In the genomic region with DNA sequence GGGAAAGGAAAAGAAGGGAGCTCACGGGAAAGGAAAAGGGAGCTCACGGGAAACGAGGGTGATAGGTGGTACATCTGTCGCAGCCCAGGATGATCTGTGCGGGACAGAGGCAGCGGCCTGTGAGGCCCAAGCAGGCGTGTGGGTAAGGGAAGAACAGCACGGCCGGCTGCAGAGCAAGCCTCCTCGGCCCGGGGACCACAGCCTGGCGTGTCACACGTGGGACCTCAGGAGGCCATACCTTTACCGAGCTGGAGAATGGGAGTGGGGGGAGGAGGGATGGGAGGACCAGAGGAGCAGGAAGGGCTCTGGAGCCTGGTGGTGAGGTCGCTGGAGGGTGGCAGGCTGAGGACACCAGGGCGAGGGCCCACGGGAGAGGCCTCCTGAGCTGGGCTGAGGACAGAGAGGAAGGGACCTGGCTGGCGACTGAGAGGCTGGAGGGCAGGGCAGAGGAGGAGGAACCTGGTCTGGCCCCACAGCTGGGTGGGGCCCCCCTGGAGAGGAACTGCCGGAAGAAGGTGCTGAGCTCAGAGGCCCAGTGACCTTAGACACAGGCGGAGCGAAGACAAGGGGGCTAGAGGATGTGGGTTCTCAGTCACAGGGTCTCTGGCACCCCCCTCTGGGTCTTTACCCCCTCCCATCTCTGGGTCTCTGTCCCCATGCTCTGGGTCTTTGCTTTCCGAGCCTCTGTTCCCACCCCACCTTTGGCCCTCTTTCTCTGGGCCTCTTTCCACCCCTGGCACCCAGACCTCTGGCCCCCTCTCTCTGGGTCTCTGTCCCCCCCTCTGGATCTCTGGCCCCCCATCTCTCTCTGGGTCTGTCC, we compare ENCODE assay signal across 8 cellular contexts. TPM values are rescaled to one million over a fixed set of nuclear protein-coding genes. Genes with fewer than 3 reads are reported as not detected.
A peak's percentile ranks its signal among the peaks of the same experiment; 100 is the strongest.
DNase-seq lines count a peak whose midpoint lies in the region; ATAC-seq, FAIRE-seq and TF ChIP-seq lines count a peak whose summit lies in the region.

No MANE protein-coding gene starts in this region.

- H3K9ac ChIP-seq in astrocyte (ENCODE audit: low read length), result peak overlapping the region; percentile 37

- H3K4me3 ChIP-seq in astrocyte (ENCODE audit: insufficient read depth, low read depth, low read length), result no peak overlapping the region

- peaks cover 32% of the 10 kb centered on the region for H3K79me2 ChIP-seq in astrocyte (ENCODE audit: insufficient read depth, low read length)

- intact Hi-C loops in left colon (cut with DNase I, micrococcal nuclease), result loop anchor here in 1 of 2 donors (10.0 kb wide), 1 partner anchor 87 kb away; a partner anchor contains a TSS

- H3K27me3 Mint-ChIP-seq in astrocyte (ENCODE audit: low read depth, unreplicated experiment), result no peaks in the 10 kb centered on the region

- no peak for TF ChIP-seq CTCF in astrocyte (IDR thresholded peaks at IDR 0.05; ENCODE audit: insufficient read depth, low read depth, low read length)

- H3K36me3 Mint-ChIP-seq in astrocyte (ENCODE audit: low read depth, unreplicated experiment), result peaks cover 20% of the 10 kb centered on the region

- no peak overlapping the region for H2AFZ ChIP-seq in astrocyte (ENCODE audit: low read depth, low read length)

- peaks cover 38% of the 10 kb centered on the region for H3K4me1 ChIP-seq in astrocyte (ENCODE audit: insufficient read depth, low read length)

- H3K4me2 ChIP-seq in astrocyte (ENCODE audit: low read length), result peak overlapping the region; percentile 12

- H3K27ac ChIP-seq in astrocyte (ENCODE audit: low read depth, low read length), result peak overlapping the region; percentile 98

- peaks cover 32% of the 10 kb centered on the region for H3K4me1 Mint-ChIP-seq in astrocyte (ENCODE audit: low read depth, unreplicated experiment)

- peak; percentile 80 for FAIRE-seq in GM12892 (lab: Jason Lieb, UNC)
- no peak for FAIRE-seq in astrocyte (lab: Jason Lieb, UNC)

- H3K4me3 Mint-ChIP-seq in astrocyte (ENCODE audit: unreplicated experiment), result peak overlapping the region; percentile 34

- no peaks in the 10 kb centered on the region for H3K27me3 ChIP-seq in astrocyte (ENCODE audit: insufficient read depth, low read length)

- peaks cover 20% of the 10 kb centered on the region for H4K20me1 ChIP-seq in astrocyte (ENCODE audit: insufficient read depth, low read length)

- no peaks in the 10 kb centered on the region for H3K9me3 Mint-ChIP-seq in astrocyte (ENCODE audit: unreplicated experiment)

- DNase-seq in GM12892 (ENCODE audit: insufficient read length) (peak; percentile 80), RPMI8226 (peak; percentile 83), astrocyte (ENCODE audit: low read depth) (no peak), left colon (peak; percentile 87 to 93), NCI-H526 (lab: John Stamatoyannopoulos, UW) (no peak), NCI-H1048 (lab: John Stamatoyannopoulos, UW) (no peak)
- DNase-seq in stimulated activated naive CD8-positive, alpha-beta T cell treated with anti-CD3 and anti-CD28 coated beads, Interleukin-15, Interleukin-2, amounts not matched to agents 100 U/mL and 50 U/mL, for 24 hours, result peak; percentile 80

- peak overlapping the region; percentile 80 for H3K27ac Mint-ChIP-seq in astrocyte (ENCODE audit: unreplicated experiment)

- peaks cover 16% of the 10 kb centered on the region for H3K36me3 ChIP-seq in astrocyte (ENCODE audit: insufficient read depth, low read length)

- ATAC-seq in HG02938 (IDR thresholded peaks at IDR 0.05; ENCODE audit: unreplicated experiment), result peak; percentile 25
- ATAC-seq in left colon, result peak; percentile 65
- ATAC-seq in stimulated activated naive CD8-positive, alpha-beta T cell treated with anti-CD3 and anti-CD28 coated beads, Interleukin-15, Interleukin-2, amounts not matched to agents 100 U/mL and 50 U/mL, for 24 hours, result peak; percentile 41

- peak; percentile 84 for TF ChIP-seq POLR2A in GM12892 (IDR thresholded peaks at IDR 0.05; ENCODE audit: low read depth, low read length)

- no peaks in the 10 kb centered on the region for H3K9me3 ChIP-seq in astrocyte (ENCODE audit: insufficient read depth, low read depth, low read length)

RNA-seq across cellular contexts. Expression of a gene that starts 2.9 kb away (rescaled TPM):
- 3,520 TPM for polyA plus RNA-seq in GM12892 (2012; ENCODE audit: missing spikeins)
- total RNA-seq in astrocyte (3,402 and 4,020 TPM in 2 replicates), left colon (1,000 to 10,000 TPM in 1 of 2 donors, 100 to 1,000 TPM in 1; 931 to 1,901 TPM)

RNA-seq across cellular contexts. Expression of a gene that starts 7.6 kb away (rescaled TPM):
- polyA plus RNA-seq in GM12892 (2012; ENCODE audit: missing spikeins), result 206 TPM
- total RNA-seq in astrocyte (169 and 174 TPM in 2 replicates), left colon (100 to 1,000 TPM; 128 to 174 TPM)

RNA-seq across cellular contexts. Expression of a gene that starts 28.7 kb away (rescaled TPM):
- not detected for polyA plus RNA-seq in GM12892 (2012; ENCODE audit: missing spikeins)
- total RNA-seq in astrocyte, result 0.45 TPM in 1 of 2 replicates, not detected in the other
- under 1 TPM in 1 of 2 donors, not detected in 1; 0.56 TPM for total RNA-seq in left colon

RNA-seq across cellular contexts. Expression of a gene that starts 30.9 kb away (rescaled TPM):
- 38.0 TPM for polyA plus RNA-seq in GM12892 (2012; ENCODE audit: missing spikeins)
- total RNA-seq in astrocyte, result 86.0 and 86.8 TPM in 2 replicates
- 10 to 100 TPM; 41.4 to 48.6 TPM for total RNA-seq in left colon

RNA-seq across cellular contexts. Expression of a gene that starts 31.4 kb away (rescaled TPM):
- polyA plus RNA-seq in GM12892 (2012; ENCODE audit: missing spikeins), result 65.5 TPM
- total RNA-seq in astrocyte (105 and 106 TPM in 2 replicates), left colon (10 to 100 TPM; 47.9 to 56.7 TPM)

Comparison
In these comparisons a context has a peak if more than half of its experiments do, and no peak if none do; other contexts are left out.
1. DNase-seq: peak in GM12892 (single experiment), RPMI8226 (single experiment), left colon (2 of 2) and stimulated activated naive CD8-positive, alpha-beta T cell treated with anti-CD3 and anti-CD28 coated beads, Interleukin-15, Interleukin-2, amounts not matched to agents 100 U/mL and 50 U/mL, for 24 hours (single experiment); none in astrocyte (single experiment), NCI-H526 (0 of 2) and NCI-H1048 (single experiment).
2. Peak in every context shown above with its lines, with median percentiles within 50 percentile points of each other: ATAC-seq.